ENCODE assay signal across 13 cellular contexts in genomic region chr15:77991029-77991406, GRCh38.
DNase-seq lines count a peak whose midpoint lies in the region; ATAC-seq and TF ChIP-seq lines count a peak whose summit lies in the region.
"Had no signal": no experiment of that assay in that cellular context is flagged by ENCODE, and none has a peak within 500 bp of the region (broad histone marks: within the 10 kb centered on the region; RNA-seq: fewer than 3 reads in every experiment).

No MANE protein-coding gene starts in this region.

- H3F3A ChIP-seq in Loucy (ENCODE audit: low read depth): 0 out of 2 replicates have a peak, but pooled peaks cover 2% of the 10 kb centered on the region

- no CpG with 5 or more reads among the region's 12 CpGs for WGBS in gastroesophageal sphincter (ENCODE audit: low coverage in 1 of 2), 2 donors
- WGBS in sigmoid colon, 2 donors: 84 to 88% methylated on average over 12 of the region's 12 CpGs

- H3K27ac ChIP-seq in BLaER1 (peak overlapping the region; percentile 86), gastroesophageal sphincter (peak overlapping the region in 3 of 4 donors; percentile 81 to 88 (median 81)), sigmoid colon (peak overlapping the region; percentile 82 to 90 (median 84))

- H3K9me3 Mint-ChIP-seq in chondrocyte (ENCODE audit: low read depth): no peaks in the 10 kb centered on the region
- H3K9me3 Mint-ChIP-seq: naive thymus-derived CD8-positive, alpha-beta T cell had no signal

- H3K36me3 Mint-ChIP-seq in chondrocyte (ENCODE audit: low read depth): peaks cover 4% of the 10 kb centered on the region

- peak overlapping the region; percentile 69 for H3K9ac ChIP-seq in BLaER1
- H3K9ac ChIP-seq in Loucy (ENCODE audit: low read depth, low read length, poor library complexity, severe bottlenecking): peak overlapping the region; percentile 10

- no peak overlapping the region for H3K27ac Mint-ChIP-seq in chondrocyte (ENCODE audit: unreplicated experiment)

- TF ChIP-seq EP300 in gastroesophageal sphincter (IDR thresholded peaks at IDR 0.05) (no peak), sigmoid colon (IDR thresholded peaks at IDR 0.05) (no peak)

- H3K79me2 ChIP-seq in Loucy (ENCODE audit: insufficient read depth, low read length): no peaks in the 10 kb centered on the region

- TF ChIP-seq CTCF in Loucy (conservative IDR thresholded peaks at IDR 0.05; ENCODE audit: low read length) (no peak), gastroesophageal sphincter (IDR thresholded peaks at IDR 0.05) (no peak), sigmoid colon (IDR thresholded peaks at IDR 0.05) (no peak), chondrocyte (IDR thresholded peaks at IDR 0.05) (no peak)

- H4K20me1 ChIP-seq in BLaER1: peaks cover 20% of the 10 kb centered on the region; the same call in 1 of the 2 replicates
- H4K20me1 ChIP-seq in Loucy (ENCODE audit: insufficient read depth, low read length, poor library complexity, severe bottlenecking): peaks cover 5% of the 10 kb centered on the region

- TF ChIP-seq POLR2A in gastroesophageal sphincter (IDR thresholded peaks at IDR 0.05): no peak
- no peak for TF ChIP-seq POLR2A in sigmoid colon (IDR thresholded peaks at IDR 0.05)

- intact Hi-C loops in sigmoid colon (cut with DNase I): loop anchor here (2.0 kb wide), 1 partner anchor 16 kb away; no protein-coding TSS in a partner anchor

- peaks cover 65% of the 10 kb centered on the region for H3K4me1 Mint-ChIP-seq in chondrocyte (ENCODE audit: low read depth)

- peak overlapping the region; percentile 84 for H3K4me2 ChIP-seq in BLaER1
- H3K4me2 ChIP-seq in Loucy (ENCODE audit: low read depth, low read length, poor library complexity, severe bottlenecking): peak overlapping the region; percentile 49

- ATAC-seq in gastroesophageal sphincter (no peak), GM21737 (IDR thresholded peaks at IDR 0.05; ENCODE audit: unreplicated experiment) (no peak)

- DNase-seq in sigmoid colon: peak; percentile 63
- no peak for DNase-seq in AG20443 (ENCODE audit: low spot score)
- no peak for DNase-seq in dedifferentiated amniotic fluid mesenchymal stem cell (ENCODE audit: extremely low spot score)
- no peak for DNase-seq in chondrocyte (ENCODE audit: low spot score)
- DNase-seq: activated CD4-positive, alpha-beta T cell treated with anti-CD3 and anti-CD28 coated beads, Interleukin-2, amount 50 U/mL, for 48 hours; glutamatergic neuron; kidney; NCI-H1694 treated with DMSO at 0.1 percent for 48 hours had no signal

- H3K4me3 ChIP-seq in BLaER1 (peak overlapping the region; percentile 33; the same call in 1 of the 2 replicates), Loucy (ENCODE audit: low read length, poor library complexity, severe bottlenecking) (no peak overlapping the region), gastroesophageal sphincter (no peak overlapping the region), sigmoid colon (no peak overlapping the region)

- no peaks in the 10 kb centered on the region for H3K27me3 Mint-ChIP-seq in chondrocyte (ENCODE audit: low read depth)

- no peak overlapping the region for H2AFZ ChIP-seq in Loucy (ENCODE audit: low read length)

- no peak overlapping the region for H3K4me3 Mint-ChIP-seq in chondrocyte (ENCODE audit: unreplicated experiment)

- H3K4me1 ChIP-seq in BLaER1: peaks cover 95% of the 10 kb centered on the region
- peaks cover 36% of the 10 kb centered on the region for H3K4me1 ChIP-seq in Loucy (ENCODE audit: insufficient read depth, low read length, poor library complexity, severe bottlenecking)
- H3K4me1 ChIP-seq in gastroesophageal sphincter: peaks cover 8 to 82% (median 47%) of the 10 kb centered on the region in 3 donors
- H3K4me1 ChIP-seq in sigmoid colon: peaks cover 0 to 66% (median 58%) of the 10 kb centered on the region in 4 donors

- H3K27me3 ChIP-seq in BLaER1 (no peaks in the 10 kb centered on the region), Loucy (ENCODE audit: insufficient read depth, low read length, poor library complexity, severe bottlenecking) (no peaks in the 10 kb centered on the region), gastroesophageal sphincter (no peaks in the 10 kb centered on the region), sigmoid colon (no peaks in the 10 kb centered on the region)

- H3K9me2 ChIP-seq in Loucy (replicated peaks; ENCODE audit: low read depth, low read length): no peaks in the 10 kb centered on the region

- no peaks in the 10 kb centered on the region for H3K36me3 ChIP-seq in BLaER1
- H3K36me3 ChIP-seq in Loucy (ENCODE audit: insufficient read depth, low read length): no peaks in the 10 kb centered on the region
- no peaks in the 10 kb centered on the region for H3K36me3 ChIP-seq in gastroesophageal sphincter
- no peaks in the 10 kb centered on the region for H3K36me3 ChIP-seq in sigmoid colon

- H3K9me3 ChIP-seq in BLaER1: no peaks in the 10 kb centered on the region
- no peaks in the 10 kb centered on the region for H3K9me3 ChIP-seq in Loucy (ENCODE audit: insufficient read depth, low read depth, low read length)
- no peaks in the 10 kb centered on the region for H3K9me3 ChIP-seq in gastroesophageal sphincter
- H3K9me3 ChIP-seq in sigmoid colon: no peaks in the 10 kb centered on the region
